8 cellular contexts compared by ENCODE assay signal in genomic region chr10:88932539-88933256, GRCh38. TPM values are rescaled to one million over a fixed set of nuclear protein-coding genes. Genes with fewer than 3 reads are reported as not detected.
DNase-seq lines count a peak whose midpoint lies in the region; ATAC-seq lines count a peak whose summit lies in the region.

No MANE protein-coding gene starts in this region.

- DNase-seq in NCI-H2107 treated with DMSO at 0.1 percent for 48 hours (lab: John Stamatoyannopoulos, UW; ENCODE audit: unreplicated experiment), result peak; percentile 40
- no peak for DNase-seq in NCI-H2107 (lab: John Stamatoyannopoulos, UW)
- peak; percentile 58 for DNase-seq in NCI-H1436 treated with DMSO at 0.1 percent for 48 hours (lab: John Stamatoyannopoulos, UW)
- peak in 3 of 5 experiments; percentile 12 to 77 (median 12) for DNase-seq in T-helper 2 cell
- DNase-seq in central memory CD8-positive, alpha-beta T cell (ENCODE audit: low spot score in 2 of 2), result peak in 1 of 2 donors; percentile 11
- DNase-seq in left lobe of liver (ENCODE audit: low spot score), result no peak
- peak in 2 of 3 donors; percentile 9 to 10 for DNase-seq in stimulated activated CD4-positive, alpha-beta T cell treated with anti-CD3 and anti-CD28 coated beads, TNF-alpha, amount 100 ng/mL, for 1 hour (ENCODE audit: low read depth in 3 of 3, low spot score in 1 of 3)

- peaks cover 4% of the 10 kb centered on the region for H3K36me3 Mint-ChIP-seq in central memory CD8-positive, alpha-beta T cell (ENCODE audit: insufficient read depth)

- ATAC-seq in HG02623 (IDR thresholded peaks at IDR 0.05; ENCODE audit: unreplicated experiment), result peak; percentile 76
- ATAC-seq in central memory CD8-positive, alpha-beta T cell (replicated peaks; ENCODE audit: extremely low read depth, poor library complexity, severe bottlenecking), result peak; percentile 45
- peak; percentile 75 for ATAC-seq in left lobe of liver

- H3K9me3 Mint-ChIP-seq in central memory CD8-positive, alpha-beta T cell, result no peaks in the 10 kb centered on the region

- peaks cover 23% of the 10 kb centered on the region for H3K4me1 Mint-ChIP-seq in central memory CD8-positive, alpha-beta T cell

- H3K27ac Mint-ChIP-seq in central memory CD8-positive, alpha-beta T cell (ENCODE audit: low read depth), result no peak overlapping the region

- no peaks in the 10 kb centered on the region for H3K27me3 Mint-ChIP-seq in central memory CD8-positive, alpha-beta T cell

- no peak overlapping the region for H3K4me3 Mint-ChIP-seq in central memory CD8-positive, alpha-beta T cell

RNA-seq across cellular contexts. Expression of gene ACTA2, which starts 19.9 kb away (rescaled TPM):
- total RNA-seq in left lobe of liver, result 17.0 TPM

RNA-seq across cellular contexts. Expression of gene STAMBPL1, which starts 52.7 kb away (rescaled TPM):
- total RNA-seq in left lobe of liver, result 1.8 TPM

RNA-seq across cellular contexts. Expression of gene FAS, which starts 57.9 kb away (rescaled TPM):
- total RNA-seq in left lobe of liver, result 13.0 TPM

Comparison
In these comparisons a context has a peak if more than half of its experiments do, and no peak if none do; other contexts are left out.
1. DNase-seq: peak in NCI-H2107 treated with DMSO at 0.1 percent for 48 hours (single experiment), NCI-H1436 treated with DMSO at 0.1 percent for 48 hours (single experiment), T-helper 2 cell (3 of 5) and stimulated activated CD4-positive, alpha-beta T cell treated with anti-CD3 and anti-CD28 coated beads, TNF-alpha, amount 100 ng/mL, for 1 hour (2 of 3); none in NCI-H2107 (single experiment) and left lobe of liver (single experiment).
2. Peak in every context shown above with its lines, with median percentiles within 50 percentile points of each other: ATAC-seq.